ENCODE assay signal across 13 cellular contexts in the genomic region with DNA sequence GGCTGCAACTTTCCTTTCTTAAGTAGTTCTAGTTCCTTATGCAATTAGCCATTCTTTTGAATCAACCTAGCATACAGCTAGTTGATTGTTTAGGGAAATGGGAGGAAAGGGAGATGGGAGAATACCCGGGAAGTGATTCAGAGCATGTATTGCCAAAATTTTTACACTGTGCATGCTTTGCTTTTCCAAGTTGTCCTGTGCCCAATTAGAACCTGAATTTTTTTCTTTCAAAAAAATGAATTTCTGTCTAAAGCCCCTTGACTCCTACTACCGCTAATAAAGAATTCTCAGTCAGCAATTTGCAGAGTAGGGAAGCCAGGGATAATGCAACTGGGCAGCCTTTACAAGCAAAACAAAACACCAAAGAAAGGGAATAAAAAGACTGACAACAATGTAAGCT.
A peak's percentile ranks its signal among the peaks of the same experiment; 100 is the strongest.
DNase-seq lines count a peak whose midpoint lies in the region; ATAC-seq and TF ChIP-seq lines count a peak whose summit lies in the region.
"Had no signal": no experiment of that assay in that cellular context is flagged by ENCODE, and none has a peak within 500 bp of the region (broad histone marks: within the 10 kb centered on the region; RNA-seq: fewer than 3 reads in every experiment).

No MANE protein-coding gene starts in this region.

- H3K27me3 ChIP-seq in RWPE2 (ENCODE audit: insufficient read depth, poor library complexity, severe bottlenecking) = no peaks in the 10 kb centered on the region
- no peaks in the 10 kb centered on the region for H3K27me3 ChIP-seq in neuron (ENCODE audit: insufficient read depth, low read length)
- H3K27me3 ChIP-seq in transverse colon = no peaks in the 10 kb centered on the region

- TF ChIP-seq EP300 in transverse colon (IDR thresholded peaks at IDR 0.05; ENCODE audit: low read depth) = no peak

- no peak overlapping the region for H2AFZ ChIP-seq in neuron (ENCODE audit: low read depth, low read length)

- no peaks in the 10 kb centered on the region for H3K36me3 ChIP-seq in RWPE2 (ENCODE audit: low read depth)
- H3K36me3 ChIP-seq in neuron (ENCODE audit: insufficient read depth, low read length) = no peaks in the 10 kb centered on the region
- no peaks in the 10 kb centered on the region for H3K36me3 ChIP-seq in transverse colon

- no peak for TF ChIP-seq POLR2A in transverse colon (IDR thresholded peaks at IDR 0.05)

- H3K9me3 ChIP-seq in RWPE2 (ENCODE audit: severe bottlenecking) (no peaks in the 10 kb centered on the region), neuron (ENCODE audit: low read length) (peaks cover 2% of the 10 kb centered on the region), transverse colon (no peaks in the 10 kb centered on the region)

- no peak overlapping the region for H3K27ac ChIP-seq in RWPE2 (ENCODE audit: poor library complexity, severe bottlenecking)
- H3K27ac ChIP-seq in transverse colon = no peak overlapping the region

- no peak overlapping the region for H3K4me3 ChIP-seq in RWPE2 (ENCODE audit: severe bottlenecking)
- peak overlapping the region; percentile 24 for H3K4me3 ChIP-seq in neuron (ENCODE audit: low read length)
- no peak overlapping the region for H3K4me3 ChIP-seq in transverse colon

- in situ Hi-C loops in transverse colon (cut with MboI; ENCODE audit: low pct_ligation_motif_present in 1 of 4, low pct_unique_long_range_greater_than_20kb in 1 of 4, low sequenced_read_pairs in 3 of 4) = no loop called here

- intact Hi-C loops in transverse colon (cut with DNase I; ENCODE audit: low total_unique reads) = no loop called here

- WGBS in transverse colon (ENCODE audit: low coverage in 1 of 2), 2 donors = 45 to 59% methylated on average over 2 of the region's 2 CpGs

- DNase-seq in GM03348 (ENCODE audit: low spot score) = peak; percentile 29
- DNase-seq in RWPE2 (ENCODE audit: low spot score) = no peak
- DNase-seq in fibroblast of gingiva (ENCODE audit: low read depth) = peak; percentile 54
- no peak for DNase-seq in transverse colon
- DNase-seq in activated CD4-positive, CD25-positive, alpha-beta regulatory T cell (lab: John Stamatoyannopoulos, UW) = no peak
- no peak for DNase-seq in DMS114 treated with DMSO at 0.1 percent for 48 hours (lab: John Stamatoyannopoulos, UW; ENCODE audit: unreplicated experiment)
- DNase-seq in SW480 (ENCODE audit: low spot score) = no peak
- DNase-seq: activated CD8-positive, alpha-beta memory T cell treated with anti-CD3 and anti-CD28 coated beads, Interleukin-2, amount 50 U/mL, for 4 hours; CD4-positive, alpha-beta T cell; NCI-H1092; NCI-H510A treated with DMSO at 0.1 percent for 48 hours; retina had no signal

- ATAC-seq in RWPE2 (ENCODE audit: low read depth) = peak; percentile 61

- TF ChIP-seq CTCF in RWPE2 (IDR thresholded peaks at IDR 0.05; ENCODE audit: poor library complexity, severe bottlenecking) (no peak), transverse colon (IDR thresholded peaks at IDR 0.05) (no peak)

- H3K4me1 ChIP-seq in RWPE2 (ENCODE audit: insufficient read depth, poor library complexity, severe bottlenecking) = no peaks in the 10 kb centered on the region
- peaks cover 72% of the 10 kb centered on the region for H3K4me1 ChIP-seq in neuron (ENCODE audit: insufficient read depth, low read length)
- no peaks in the 10 kb centered on the region for H3K4me1 ChIP-seq in transverse colon

Comparison
In these comparisons a context has a peak if more than half of its experiments do, and no peak if none do; other contexts are left out.
1. DNase-seq: peak in GM03348 (single experiment) and fibroblast of gingiva (single experiment); none in RWPE2 (single experiment), transverse colon (single experiment), activated CD4-positive, CD25-positive, alpha-beta regulatory T cell (0 of 4), DMS114 treated with DMSO at 0.1 percent for 48 hours (single experiment) and SW480 (single experiment).